25 cellular contexts compared by ENCODE assay signal in genomic region chrX:16472345-16472744, GRCh38.
"Had no signal": no experiment of that assay in that cellular context is flagged by ENCODE, and none has a peak within 500 bp of the region (broad histone marks: within the 10 kb centered on the region; RNA-seq: fewer than 3 reads in every experiment).

No MANE protein-coding gene starts in this region.

- ATAC-seq: activated CD8-positive, alpha-beta memory T cell treated with anti-CD3 and anti-CD28 coated beads, Interleukin-2, amount 10 ng/mL, durations not matched to agents 7 days and 5 days; activated CD8-positive, alpha-beta T cell treated with anti-CD3 and anti-CD28 coated beads, Interleukin-2, amount 10 ng/mL, durations not matched to agents 7 days and 5 days; esophagus mucosa had no signal

- H3K27me3 Mint-ChIP-seq: activated CD4-positive, alpha-beta T cell treated with anti-CD3 and anti-CD28 coated beads, Interleukin-2, amount 10 ng/mL, durations not matched to agents 24 days and 14 days; activated CD8-positive, alpha-beta memory T cell treated with anti-CD3 and anti-CD28 coated beads, Interleukin-2, amount 10 ng/mL, durations not matched to agents 7 days and 5 days; activated naive CD8-positive, alpha-beta T cell; brain had no signal

- H3K4me1 Mint-ChIP-seq: activated B cell treated with CpG ODN at 0.5 μM for 24 hours had no signal

- H3K9me3 Mint-ChIP-seq: activated B cell treated with CpG ODN at 0.5 μM for 24 hours; activated naive CD4-positive, alpha-beta T cell treated with anti-CD3 and anti-CD28 coated beads for 36 hours; activated T-helper 2 cell treated with anti-CD3 and anti-CD28 coated beads, Interferon-gamma antibody, Interleukin-2, Interleukin-4, amounts not matched to agents 10 μg/mL and 5 μg/mL and 100 μg/mL, durations not matched to agents 14 hours and 24 hours and 36 hours; brain; dendritic cell treated with granulocyte-macrophage colony-stimulating factor and Interleukin-4, amounts not matched to agents 40 ng/mL and 50 ng/mL, for 4 days; endodermal cell had no signal

- H3K4me3 Mint-ChIP-seq: activated B cell treated with CpG ODN at 0.5 μM for 24 hours; activated CD4-positive, alpha-beta T cell treated with anti-CD3 and anti-CD28 coated beads, Interleukin-2, amount 10 ng/mL, durations not matched to agents 24 days and 14 days; activated CD8-positive, alpha-beta memory T cell treated with anti-CD3 and anti-CD28 coated beads, Interleukin-2, amount 10 ng/mL, durations not matched to agents 7 days and 5 days; activated CD8-positive, alpha-beta T cell treated with anti-CD3 and anti-CD28 coated beads, Interleukin-2, amount 10 ng/mL, durations not matched to agents 7 days and 5 days; activated naive CD4-positive, alpha-beta T cell treated with anti-CD3 and anti-CD28 coated beads for 36 hours; activated naive CD8-positive, alpha-beta T cell; brain; dendritic cell treated with granulocyte-macrophage colony-stimulating factor and Interleukin-4, amounts not matched to agents 40 ng/mL and 50 ng/mL, for 4 days; endodermal cell had no signal

- DNase-seq: activated B cell treated with CpG ODN at 0.5 μM for 24 hours; activated CD4-positive, alpha-beta T cell treated with anti-CD3 and anti-CD28 coated beads, Interleukin-2, amount 10 ng/mL, durations not matched to agents 24 days and 14 days; activated CD4-positive, alpha-beta T cell treated with anti-CD3 and anti-CD28 coated beads, Interleukin-2, amount 50 U/mL, for 4 hours; activated CD8-positive, alpha-beta memory T cell treated with anti-CD3 and anti-CD28 coated beads, Interleukin-2, amount 10 ng/mL, durations not matched to agents 7 days and 5 days; activated CD8-positive, alpha-beta memory T cell treated with anti-CD3 and anti-CD28 coated beads, Interleukin-2, amount 50 U/mL, for 4 hours; activated CD8-positive, alpha-beta T cell treated with anti-CD3 and anti-CD28 coated beads, Interleukin-2, amount 10 ng/mL, durations not matched to agents 7 days and 5 days; activated effector memory CD4-positive, alpha-beta T cell treated with anti-CD3 and anti-CD28 coated beads, Interleukin-2, amount 50 U/mL, for 16 hours; activated naive CD4-positive, alpha-beta T cell treated with anti-CD3 and anti-CD28 coated beads for 36 hours; activated T-cell treated with anti-CD3 and anti-CD28 coated beads, Interleukin-2, amount 50 U/mL, for 1 hour; central memory CD4-positive, alpha-beta T cell; cerebellar nuclear complex; dorsolateral prefrontal cortex; effector memory CD4-positive, alpha-beta T cell; endodermal cell; foreskin fibroblast; head of caudate nucleus; hippocampal formation; T-helper 2 cell; WERI-Rb-1 had no signal

- H3K36me3 Mint-ChIP-seq: activated CD8-positive, alpha-beta memory T cell treated with anti-CD3 and anti-CD28 coated beads, Interleukin-2, amount 10 ng/mL, durations not matched to agents 7 days and 5 days; activated naive CD8-positive, alpha-beta T cell; brain had no signal

- H3K27ac Mint-ChIP-seq: activated B cell treated with CpG ODN at 0.5 μM for 24 hours; activated CD4-positive, alpha-beta T cell treated with anti-CD3 and anti-CD28 coated beads, Interleukin-2, amount 10 ng/mL, durations not matched to agents 24 days and 14 days; activated CD8-positive, alpha-beta memory T cell treated with anti-CD3 and anti-CD28 coated beads, Interleukin-2, amount 10 ng/mL, durations not matched to agents 7 days and 5 days; activated CD8-positive, alpha-beta T cell treated with anti-CD3 and anti-CD28 coated beads, Interleukin-2, amount 10 ng/mL, durations not matched to agents 7 days and 5 days; activated naive CD4-positive, alpha-beta T cell treated with anti-CD3 and anti-CD28 coated beads for 36 hours; activated naive CD8-positive, alpha-beta T cell; activated T-helper 2 cell treated with anti-CD3 and anti-CD28 coated beads, Interferon-gamma antibody, Interleukin-2, Interleukin-4, amounts not matched to agents 10 μg/mL and 5 μg/mL and 100 μg/mL, durations not matched to agents 14 hours and 24 hours and 36 hours; brain; dendritic cell treated with granulocyte-macrophage colony-stimulating factor and Interleukin-4, amounts not matched to agents 40 ng/mL and 50 ng/mL, for 4 days; endodermal cell had no signal

- FAIRE-seq: frontal cortex had no signal
